In genomic region chrX:144810539-144810938, GRCh38 we compare ENCODE assay signal across 17 cellular contexts.
DNase-seq lines count a peak whose midpoint lies in the region; ATAC-seq and TF ChIP-seq lines count a peak whose summit lies in the region.
"Had no signal": no experiment of that assay in that cellular context is flagged by ENCODE, and none has a peak within 500 bp of the region (broad histone marks: within the 10 kb centered on the region; RNA-seq: fewer than 3 reads in every experiment).

No MANE protein-coding gene starts in this region.

- H3K27ac ChIP-seq in left lung: no peak overlapping the region
- H3K27ac ChIP-seq in lower lobe of right lung: no peak overlapping the region
- H3K27ac ChIP-seq in upper lobe of right lung: no peak overlapping the region
- H3K27ac ChIP-seq: BLaER1 had no signal

- H3K4me1 ChIP-seq in left lung: no peaks in the 10 kb centered on the region
- H3K4me1 ChIP-seq in lower lobe of right lung: no peaks in the 10 kb centered on the region
- no peaks in the 10 kb centered on the region for H3K4me1 ChIP-seq in upper lobe of right lung
- H3K4me1 ChIP-seq: BE2C, BLaER1, Caco-2 had no signal

- H3K27me3 ChIP-seq in left lung: no peaks in the 10 kb centered on the region
- H3K27me3 ChIP-seq in lower lobe of right lung (ENCODE audit: low read depth): no peaks in the 10 kb centered on the region
- no peaks in the 10 kb centered on the region for H3K27me3 ChIP-seq in upper lobe of right lung
- H3K27me3 ChIP-seq: BE2C had no signal

- H3K9me3 ChIP-seq in left lung (no peaks in the 10 kb centered on the region), lower lobe of right lung (no peaks in the 10 kb centered on the region), upper lobe of right lung (no peaks in the 10 kb centered on the region)
- H3K9me3 ChIP-seq: BE2C, Caco-2 had no signal

- H3K36me3 ChIP-seq in left lung (no peaks in the 10 kb centered on the region), lower lobe of right lung (no peaks in the 10 kb centered on the region), upper lobe of right lung (no peaks in the 10 kb centered on the region)
- H3K36me3 ChIP-seq: BE2C, BLaER1 had no signal

- H3K4me3 ChIP-seq in left lung: no peak overlapping the region
- no peak overlapping the region for H3K4me3 ChIP-seq in lower lobe of right lung
- H3K4me3 ChIP-seq in upper lobe of right lung: no peak overlapping the region
- H3K4me3 ChIP-seq: BLaER1 had no signal

- intact Hi-C loops in left lung (cut with DNase I): no loop called here
- intact Hi-C loops in lower lobe of right lung (cut with DNase I): no loop called here
- intact Hi-C loops in upper lobe of right lung (cut with DNase I): no loop called here

- DNase-seq in left lung: no peak
- no peak for DNase-seq in lower lobe of right lung
- DNase-seq in upper lobe of right lung: no peak
- no peak for DNase-seq in COR-L47 (lab: John Stamatoyannopoulos, UW)
- no peak for DNase-seq in hippocampal formation (lab: John Stamatoyannopoulos, UW)
- DNase-seq: 8988T; ACHN; BE2C; C1 segment of cervical spinal cord; Caco-2; Calu3; CD4-positive, alpha-beta memory T cell; CD4-positive, CD25-positive, alpha-beta regulatory T cell; CD8-positive, alpha-beta memory T cell; DMS79 treated with DMSO at 0.1 percent for 48 hours; GF-D8 had no signal

- TF ChIP-seq CTCF in left lung (IDR thresholded peaks at IDR 0.05) (no peak), lower lobe of right lung (IDR thresholded peaks at IDR 0.05) (no peak), upper lobe of right lung (IDR thresholded peaks at IDR 0.05) (no peak)

- ATAC-seq in left lung: peak; percentile 90
- ATAC-seq in lower lobe of right lung: peak; percentile 51 to 72
- ATAC-seq in upper lobe of right lung: peak; percentile 72
